18 cellular contexts compared by ENCODE assay signal in genomic region chr7:35422715-35423114, GRCh38.
A peak's percentile ranks its signal among the peaks of the same experiment; 100 is the strongest.
DNase-seq lines count a peak whose midpoint lies in the region; ATAC-seq and TF ChIP-seq lines count a peak whose summit lies in the region.
"Had no signal": no experiment of that assay in that cellular context is flagged by ENCODE, and none has a peak within 500 bp of the region (broad histone marks: within the 10 kb centered on the region; RNA-seq: fewer than 3 reads in every experiment).

No MANE protein-coding gene starts in this region.

- ATAC-seq in Right ventricle myocardium superior (ENCODE audit: poor library complexity) = peak; percentile 51
- no peak for ATAC-seq in T-helper 17 cell
- ATAC-seq: CD8-positive, alpha-beta T cell had no signal

- peaks cover 5% of the 10 kb centered on the region for H3K4me1 Mint-ChIP-seq in T-helper 17 cell
- H3K4me1 Mint-ChIP-seq: B cell had no signal

- H3K36me3 Mint-ChIP-seq in T-helper 17 cell (ENCODE audit: low read depth) = no peaks in the 10 kb centered on the region
- H3K36me3 Mint-ChIP-seq: CD8-positive, alpha-beta T cell had no signal

- TF ChIP-seq CTCF in left ventricle myocardium inferior (IDR thresholded peaks at IDR 0.05; ENCODE audit: borderline replicate concordance) (no peak), right atrium auricular region (IDR thresholded peaks at IDR 0.05) (no peak)

- no peak overlapping the region for H3K4me3 ChIP-seq in left ventricle myocardium inferior
- no peak overlapping the region for H3K4me3 ChIP-seq in right atrium auricular region
- H3K4me3 ChIP-seq: BLaER1 treated with 17β-estradiol and CSF1 and Interleukin-3, amounts not matched to agents 10 nM and 100 nM had no signal

- H3K9me3 ChIP-seq in left ventricle myocardium inferior (replicated peaks) (peaks cover 16% of the 10 kb centered on the region), right atrium auricular region (peaks cover 0 to 13% of the 10 kb centered on the region in 2 donors), T-helper 17 cell (ENCODE audit: control insufficient read depth, low read length, poor library complexity, severe bottlenecking) (no peaks in the 10 kb centered on the region)
- H3K9me3 ChIP-seq: Caco-2 had no signal

- H3K4me3 Mint-ChIP-seq in T-helper 17 cell = no peak overlapping the region
- H3K4me3 Mint-ChIP-seq: B cell; CD4-positive, alpha-beta T cell; CD8-positive, alpha-beta T cell had no signal

- no peaks in the 10 kb centered on the region for H3K27me3 ChIP-seq in left ventricle myocardium inferior (ENCODE audit: low read depth)
- no peaks in the 10 kb centered on the region for H3K27me3 ChIP-seq in right atrium auricular region
- H3K27me3 ChIP-seq: BLaER1 treated with 17β-estradiol and CSF1 and Interleukin-3, amounts not matched to agents 10 nM and 100 nM had no signal

- H3K4me1 ChIP-seq in left ventricle myocardium inferior (peaks cover 28% of the 10 kb centered on the region), right atrium auricular region (peaks cover 0 to 15% of the 10 kb centered on the region in 2 donors)
- H3K4me1 ChIP-seq: Caco-2 had no signal

- no peaks in the 10 kb centered on the region for H3K36me3 ChIP-seq in left ventricle myocardium inferior
- no peaks in the 10 kb centered on the region for H3K36me3 ChIP-seq in right atrium auricular region
- H3K36me3 ChIP-seq: BLaER1 treated with 17β-estradiol and CSF1 and Interleukin-3, amounts not matched to agents 10 nM and 100 nM had no signal

- H3K27me3 Mint-ChIP-seq in T-helper 17 cell = peaks cover 59% of the 10 kb centered on the region

- no peak overlapping the region for H3K27ac Mint-ChIP-seq in T-helper 17 cell
- H3K27ac Mint-ChIP-seq: B cell; CD4-positive, alpha-beta T cell; CD8-positive, alpha-beta T cell had no signal

- H3K27ac ChIP-seq in left ventricle myocardium inferior (replicated peaks) = peak overlapping the region; percentile 52
- peak overlapping the region; percentile 23 to 74 for H3K27ac ChIP-seq in right atrium auricular region
- H3K27ac ChIP-seq: BLaER1 treated with 17β-estradiol and CSF1 and Interleukin-3, amounts not matched to agents 10 nM and 100 nM; C4-2B had no signal

- DNase-seq in Right ventricle myocardium superior = no peak
- DNase-seq in cardiac septum (ENCODE audit: low spot score) = no peak
- DNase-seq in left ventricle myocardium inferior = no peak
- DNase-seq in right atrium auricular region (ENCODE audit: low spot score) = no peak
- no peak for DNase-seq in NCI-H2227 (lab: John Stamatoyannopoulos, UW; ENCODE audit: unreplicated experiment)
- no peak for DNase-seq in HCEC 1CT
- DNase-seq in T-helper 17 cell = no peak
- DNase-seq: 8988T; AML-193; Caco-2; Calu3; CD4-positive, alpha-beta T cell; CD8-positive, alpha-beta T cell; DMS79 treated with DMSO at 0.1 percent for 48 hours; GF-D8 had no signal

- intact Hi-C loops in Right ventricle myocardium superior (cut with DNase I) (loop anchor here (10.0 kb wide), 1 partner anchor 168 kb away; the partner anchor contains the start of gene TBX20), cardiac septum (cut with DNase I) (loop anchor here (5.0 to 10.0 kb wide), 2 partner anchors 165 to 202 kb away; no protein-coding TSS in a partner anchor), left ventricle myocardium inferior (cut with micrococcal nuclease) (loop anchor here (5.0 to 10.0 kb wide), 2 partner anchors 100 to 202 kb away; no protein-coding TSS in a partner anchor)
